In genomic region chr2:215911686-215912085, GRCh38 we compare ENCODE assay signal across 18 cellular contexts.
"Had no signal": no experiment of that assay in that cellular context is flagged by ENCODE, and none has a peak within 500 bp of the region (broad histone marks: within the 10 kb centered on the region; RNA-seq: fewer than 3 reads in every experiment).

No MANE protein-coding gene starts in this region.

- H3K4me3 ChIP-seq: MG63, PC-9, Peyer's patch, SJSA1, SK-N-MC had no signal

- DNase-seq: Karpas-422, KBM-7, MG63, NCI-H1092, NCI-H1105 treated with DMSO at 0.1 percent for 48 hours, NCI-H1417 treated with DMSO at 0.1 percent for 48 hours, NCI-H146, NCI-H1694 treated with DMSO at 0.1 percent for 48 hours, NCI-H1930, NCI-H2081, NCI-H2107, NCI-H2227 treated with DMSO at 0.1 percent for 48 hours, NCI-H526, PC-9, Peyer's patch, SHP77 treated with DMSO at 0.1 percent for 48 hours had no signal

- H3K9me3 ChIP-seq: MG63, Peyer's patch, SJSA1 had no signal

- H2AFZ ChIP-seq: PC-9 had no signal

- H3K36me3 ChIP-seq: MG63, Peyer's patch, SJSA1 had no signal

- H3K4me2 ChIP-seq: PC-9 had no signal

- H3K27me3 ChIP-seq: MG63, Peyer's patch, SJSA1 had no signal

- H3K27ac ChIP-seq: PC-9, Peyer's patch, SJSA1, SK-N-MC had no signal

- H3K4me1 ChIP-seq: Peyer's patch, SJSA1 had no signal
